8 cellular contexts compared by ENCODE assay signal in the genomic region with DNA sequence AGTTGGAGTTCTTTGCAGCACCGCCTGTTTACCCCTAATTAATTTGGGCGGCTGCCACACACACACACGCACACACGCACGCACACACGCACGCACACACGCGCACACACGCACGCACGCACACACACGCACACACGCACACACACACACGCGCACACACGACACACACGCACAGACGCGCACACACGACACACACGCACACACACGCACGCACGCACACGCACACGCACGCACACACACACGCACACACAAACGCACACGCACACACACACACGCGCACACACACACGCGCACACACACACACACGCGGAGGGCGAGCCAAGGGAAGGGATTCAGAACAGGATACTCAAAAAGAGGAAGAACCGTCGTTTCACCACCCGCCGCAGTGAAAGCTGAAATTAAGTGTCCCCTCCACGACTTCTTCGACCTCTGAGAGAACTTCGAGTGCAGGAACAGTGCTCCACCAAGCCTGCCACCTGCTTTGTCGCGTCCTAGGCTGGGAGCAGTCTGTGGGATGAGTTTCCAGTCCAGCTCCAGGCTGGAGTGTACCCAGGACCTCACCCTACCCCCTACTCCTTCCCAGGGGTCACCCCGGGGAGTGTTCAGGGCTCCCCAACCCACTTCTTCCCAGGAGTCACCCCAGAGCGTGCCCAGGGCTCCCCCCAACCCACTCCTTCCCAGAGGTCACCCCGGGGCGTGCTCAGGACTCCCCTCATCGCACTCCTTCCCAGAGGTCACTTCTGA. TPM values are rescaled to one million over a fixed set of nuclear protein-coding genes. Genes with fewer than 3 reads are reported as not detected.
DNase-seq lines count a peak whose midpoint lies in the region; ATAC-seq and TF ChIP-seq lines count a peak whose summit lies in the region.

No MANE protein-coding gene starts in this region.

- no peak overlapping the region for H3K23ac ChIP-seq in IMR-90 (ENCODE audit: low read depth, low read length)

- no peak overlapping the region for H4K5ac ChIP-seq in IMR-90 (ENCODE audit: low read depth, low read length)

- no peak overlapping the region for H3K4ac ChIP-seq in IMR-90 (ENCODE audit: low read depth, low read length)

- H4K8ac ChIP-seq in IMR-90 (ENCODE audit: low read depth in 2 of 2, low read length in 2 of 2): no peak overlapping the region

- H3K9ac ChIP-seq in IMR-90 (ENCODE audit: low read depth, low read length): peak overlapping the region; percentile 51; the same call in 1 of the 2 replicates

- peak overlapping the region; percentile 93 for H2AFZ ChIP-seq in IMR-90 (replicated peaks; ENCODE audit: low read length, poor library complexity)

- H3K9me3 ChIP-seq in BE2C (no peaks in the 10 kb centered on the region), IMR-90 (ENCODE audit: control insufficient read depth, insufficient read depth, low read length) (no peaks in the 10 kb centered on the region), esophagus squamous epithelium (no peaks in the 10 kb centered on the region)

- peaks cover 78% of the 10 kb centered on the region for H3K4me1 Mint-ChIP-seq in activated CD4-positive, alpha-beta T cell treated with anti-CD3 and anti-CD28 coated beads, Interleukin-2, amount 10 ng/mL, durations not matched to agents 7 days and 5 days
- H3K4me1 Mint-ChIP-seq in nephron: peaks cover 38% of the 10 kb centered on the region

- POLR2A ChIA-PET in IMR-90 (lab: Charles Lee; ENCODE audit: unreplicated experiment): no interaction called here
- POLR2A ChIA-PET in activated CD4-positive, alpha-beta T cell treated with anti-CD3 and anti-CD28 coated beads, Interleukin-2, amount 10 ng/mL, durations not matched to agents 7 days and 5 days (lab: Charles Lee): no interaction called here

- no peak overlapping the region for H2BK120ac ChIP-seq in IMR-90 (ENCODE audit: low read depth, low read length)

- ATAC-seq in IMR-90 (ENCODE audit: low read depth) (no peak), GM21619 (IDR thresholded peaks at IDR 0.05; ENCODE audit: unreplicated experiment) (no peak), GM19324 (IDR thresholded peaks at IDR 0.05; ENCODE audit: low FRiP score, unreplicated experiment) (no peak), HG02840 (IDR thresholded peaks at IDR 0.05; ENCODE audit: low FRiP score, unreplicated experiment) (no peak)

- H3K36me3 ChIP-seq in BE2C: no peaks in the 10 kb centered on the region
- peaks cover 2% of the 10 kb centered on the region; the same call in 1 of the 2 replicates for H3K36me3 ChIP-seq in IMR-90 (ENCODE audit: control insufficient read depth, insufficient read depth, low read length)
- peaks cover 0 to 12% (median 0%) of the 10 kb centered on the region in 3 donors for H3K36me3 ChIP-seq in esophagus squamous epithelium

- no peak overlapping the region for H2BK15ac ChIP-seq in IMR-90 (ENCODE audit: low read depth, low read length)

- H3K9me1 ChIP-seq in IMR-90 (ENCODE audit: insufficient read depth, low read length): no peaks in the 10 kb centered on the region; the same call in 1 of the 2 replicates

- dilution Hi-C loops in IMR-90 (cut with HindIII; ENCODE audit: low sequenced_read_pairs, unreplicated experiment): no loop called here

- H2BK20ac ChIP-seq in IMR-90 (ENCODE audit: low read depth, low read length): no peak overlapping the region

- H3K27ac ChIP-seq in IMR-90 (ENCODE audit: insufficient read depth, low read length): no peak overlapping the region
- peak overlapping the region; percentile 85 to 93 (median 88) for H3K27ac ChIP-seq in esophagus squamous epithelium

- BruUV-seq in IMR-90 (replicated peaks; lab: Mats Ljungman, UMichigan): no TSS peak

- H3K36me3 Mint-ChIP-seq in activated CD4-positive, alpha-beta T cell treated with anti-CD3 and anti-CD28 coated beads, Interleukin-2, amount 10 ng/mL, durations not matched to agents 7 days and 5 days (ENCODE audit: low read depth): peaks cover 41% of the 10 kb centered on the region
- H3K36me3 Mint-ChIP-seq in nephron (ENCODE audit: low read depth): peaks cover 26% of the 10 kb centered on the region

- peak overlapping the region; percentile 63 for H3K4me2 ChIP-seq in IMR-90 (ENCODE audit: low read depth, low read length)

- no peaks in the 10 kb centered on the region for H3K27me3 Mint-ChIP-seq in activated CD4-positive, alpha-beta T cell treated with anti-CD3 and anti-CD28 coated beads, Interleukin-2, amount 10 ng/mL, durations not matched to agents 7 days and 5 days
- H3K27me3 Mint-ChIP-seq in nephron (ENCODE audit: low read depth): no peaks in the 10 kb centered on the region

- in situ Hi-C loops in IMR-90 (cut with MboI; ENCODE audit: low sequenced_read_pairs): no loop called here

- H3K9me3 Mint-ChIP-seq in activated CD4-positive, alpha-beta T cell treated with anti-CD3 and anti-CD28 coated beads, Interleukin-2, amount 10 ng/mL, durations not matched to agents 7 days and 5 days: peaks cover 3% of the 10 kb centered on the region
- H3K9me3 Mint-ChIP-seq in nephron: no peaks in the 10 kb centered on the region

- H4K91ac ChIP-seq in IMR-90 (ENCODE audit: insufficient read depth, low read depth, low read length): no peak overlapping the region

- H3K27me3 ChIP-seq in BE2C: no peaks in the 10 kb centered on the region
- no peaks in the 10 kb centered on the region for H3K27me3 ChIP-seq in IMR-90 (ENCODE audit: control insufficient read depth, insufficient read depth, low read length)
- no peaks in the 10 kb centered on the region for H3K27me3 ChIP-seq in esophagus squamous epithelium

- 50% methylated on average over 4 of the region's 52 CpGs; no CpG with 5 or more reads in 1 of the 2 experiments for WGBS in IMR-90 (ENCODE audit: extremely low coverage in 2 of 2, insufficient read length in 1 of 2), 2 experiments
- WGBS in esophagus squamous epithelium, 2 donors: 24 to 28% methylated on average over 14 to 42 of the region's 52 CpGs

- TF ChIP-seq POLR2A in IMR-90 (IDR thresholded peaks at IDR 0.05; ENCODE audit: low read depth, low read length) (no peak), esophagus squamous epithelium (IDR thresholded peaks at IDR 0.05) (no peak)

- no peak overlapping the region for H3K18ac ChIP-seq in IMR-90 (ENCODE audit: low read depth, low read length)

- peak overlapping the region; percentile 89 for H3K27ac Mint-ChIP-seq in activated CD4-positive, alpha-beta T cell treated with anti-CD3 and anti-CD28 coated beads, Interleukin-2, amount 10 ng/mL, durations not matched to agents 7 days and 5 days
- peak overlapping the region in 2 of 3 experiments; percentile 56 to 68 for H3K27ac Mint-ChIP-seq in nephron

- H3K56ac ChIP-seq in IMR-90 (ENCODE audit: extremely low read depth, insufficient read depth, low read length): no peak overlapping the region

- H2AK9ac ChIP-seq in IMR-90 (replicated peaks; ENCODE audit: low read depth, low read length, poor library complexity): no peak overlapping the region

- peaks cover 4% of the 10 kb centered on the region; the same call in 1 of the 2 replicates for H3K4me1 ChIP-seq in BE2C
- peaks cover 10% of the 10 kb centered on the region for H3K4me1 ChIP-seq in IMR-90 (ENCODE audit: control insufficient read depth, insufficient read depth, low read length)
- H3K4me1 ChIP-seq in esophagus squamous epithelium: peaks cover 7 to 59% (median 12%) of the 10 kb centered on the region in 3 donors

- H2AK5ac ChIP-seq in IMR-90 (ENCODE audit: low read depth, low read length): no peak overlapping the region

- H3K4me3 Mint-ChIP-seq in activated CD4-positive, alpha-beta T cell treated with anti-CD3 and anti-CD28 coated beads, Interleukin-2, amount 10 ng/mL, durations not matched to agents 7 days and 5 days: peak overlapping the region; percentile 90
- peak overlapping the region; percentile 90 to 91 (median 91) for H3K4me3 Mint-ChIP-seq in nephron

- no peak overlapping the region for H2BK5ac ChIP-seq in IMR-90 (ENCODE audit: low read depth, low read length, poor library complexity, severe bottlenecking)

- peak overlapping the region; percentile 77 for H3K4me3 ChIP-seq in BE2C (ENCODE audit: low read depth, low read length)
- H3K4me3 ChIP-seq in IMR-90 (ENCODE audit: insufficient read depth, low read depth, low read length): peak overlapping the region; percentile 92
- H3K4me3 ChIP-seq in esophagus squamous epithelium: peak overlapping the region; percentile 64 to 95 (median 94)

- CTCF ChIA-PET in IMR-90 (lab: Yijun Ruan, JAX): interaction anchor here (1.4 kb wide), 1 partner anchor 35 kb away, joined by 3 read pairs; no protein-coding TSS in a partner anchor
- CTCF ChIA-PET in activated CD4-positive, alpha-beta T cell treated with anti-CD3 and anti-CD28 coated beads, Interleukin-2, amount 10 ng/mL, durations not matched to agents 7 days and 5 days (lab: Charles Lee): no interaction called here

- intact Hi-C loops in IMR-90 (cut with micrococcal nuclease) (no loop called here), esophagus squamous epithelium (cut with DNase I) (no loop called here)

- H3K79me1 ChIP-seq in IMR-90 (ENCODE audit: low read depth in 1 of 2, low read length in 2 of 2): peaks cover 0 to 3% of the 10 kb centered on the region in 2 experiments; a peak in 1 of 4 replicates

- TF ChIP-seq CTCF in BE2C (IDR thresholded peaks at IDR 0.05; ENCODE audit: low read depth, low read length) (no peak), IMR-90 (conservative IDR thresholded peaks at IDR 0.05; ENCODE audit: low read depth, low read length) (no peak), esophagus squamous epithelium (IDR thresholded peaks at IDR 0.05) (no peak), nephron (IDR thresholded peaks at IDR 0.05; ENCODE audit: unreplicated experiment in 3 of 3) (no peak)

- no peak overlapping the region for H3K14ac ChIP-seq in IMR-90 (replicated peaks; ENCODE audit: low read depth, low read length)

- no peak for TF ChIP-seq RAD21 in IMR-90 (IDR thresholded peaks at IDR 0.05; ENCODE audit: low read length)

- DNase-seq in BE2C (no peak), IMR-90 (no peak), esophagus squamous epithelium (lab: John Stamatoyannopoulos, UW) (peak; percentile 37)
- DNase-seq in activated CD4-positive, alpha-beta T cell treated with anti-CD3 and anti-CD28 coated beads, Interleukin-2, amount 10 ng/mL, durations not matched to agents 7 days and 5 days: peak; percentile 39

- H4K20me1 ChIP-seq in IMR-90 (ENCODE audit: insufficient read depth, low read length): no peaks in the 10 kb centered on the region

RNA-seq across cellular contexts. Expression of a gene that starts 1.1 kb away (rescaled TPM):
- polyA plus RNA-seq in BE2C (2012; ENCODE audit: insufficient read depth, insufficient read length, low read depth): 14.1 TPM
- total RNA-seq in IMR-90 (2012; rRNA removed) (13.6 and 14.2 TPM in 2 replicates), esophagus squamous epithelium (10 to 100 TPM; 29.1 to 56.7 (median 41.2) TPM)
- 23.6 and 24.9 TPM in 2 replicates for polyA plus RNA-seq in IMR-90 (2012; rRNA removed)
- polyA plus RNA-seq in IMR-90 (2012; cell fraction: cytosol; rRNA removed): 40.7 and 68.7 TPM in 2 replicates
- 19.1 and 27.8 TPM in 2 replicates for polyA plus RNA-seq in IMR-90 (2012; cell fraction: nucleus; rRNA removed; ENCODE audit: low replicate concordance)
- total RNA-seq in activated CD4-positive, alpha-beta T cell treated with anti-CD3 and anti-CD28 coated beads, Interleukin-2, amount 10 ng/mL, durations not matched to agents 7 days and 5 days: 100 to 1,000 TPM in 1 of 2 experiments, 10 to 100 TPM in 1; 84.3 to 101 TPM

RNA-seq across cellular contexts. Expression of a gene that starts 43.9 kb away (rescaled TPM):
- polyA plus RNA-seq in BE2C (2012; ENCODE audit: insufficient read depth, insufficient read length, low read depth): 11.8 TPM
- total RNA-seq in IMR-90 (2012; rRNA removed) (8.6 and 19.4 TPM in 2 replicates), esophagus squamous epithelium (10 to 100 TPM; 13.0 to 18.6 (median 13.3) TPM)
- 8.5 and 10.7 TPM in 2 replicates for polyA plus RNA-seq in IMR-90 (2012; rRNA removed)
- polyA plus RNA-seq in IMR-90 (2012; cell fraction: cytosol; rRNA removed): 1.1 and 2.3 TPM in 2 replicates
- polyA plus RNA-seq in IMR-90 (2012; cell fraction: nucleus; rRNA removed; ENCODE audit: low replicate concordance): 3.3 and 16.3 TPM in 2 replicates
- 10 to 100 TPM; 20.9 to 23.5 TPM for total RNA-seq in activated CD4-positive, alpha-beta T cell treated with anti-CD3 and anti-CD28 coated beads, Interleukin-2, amount 10 ng/mL, durations not matched to agents 7 days and 5 days

Comparison
In these comparisons a context has a peak if more than half of its experiments do, and no peak if none do; other contexts are left out.
1. DNase-seq: peak in activated CD4-positive, alpha-beta T cell treated with anti-CD3 and anti-CD28 coated beads, Interleukin-2, amount 10 ng/mL, durations not matched to agents 7 days and 5 days (single experiment) and esophagus squamous epithelium (single experiment); none in BE2C (single experiment) and IMR-90 (single experiment).
2. Peak in every context shown above with its lines, with median percentiles within 50 percentile points of each other: H3K4me3 ChIP-seq.